Comparison of ENCODE assay signal across 29 cellular contexts in the genomic region with DNA sequence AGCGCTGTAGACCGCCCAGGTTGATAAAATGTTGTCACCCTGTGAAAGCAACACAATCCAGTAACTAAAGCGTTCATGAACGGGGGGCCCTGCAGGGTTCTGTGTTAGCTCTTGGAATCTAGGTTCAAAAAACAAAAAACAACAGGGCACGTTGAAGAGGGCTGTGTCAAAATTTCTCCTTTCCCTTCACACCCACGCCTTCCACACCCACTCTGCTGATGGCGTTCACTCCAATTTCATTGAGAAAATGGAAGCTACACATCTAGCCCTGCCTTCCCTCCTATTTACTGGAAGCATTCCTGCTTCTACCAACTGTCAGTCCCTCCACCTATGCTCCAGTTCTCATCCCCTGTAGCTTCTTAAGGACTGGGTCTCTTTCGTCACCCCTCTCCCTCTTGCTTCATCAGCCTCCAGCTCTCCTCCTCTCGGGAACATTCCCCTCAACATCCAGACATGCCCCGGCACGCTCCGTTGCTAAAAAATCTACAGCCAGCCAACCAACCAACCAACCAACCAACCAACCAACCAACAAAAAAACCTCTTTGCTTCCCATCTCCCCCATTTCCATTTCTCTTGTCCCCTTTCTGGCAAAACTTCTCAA.
A peak's percentile ranks its signal among the peaks of the same experiment; 100 is the strongest.
DNase-seq lines count a peak whose midpoint lies in the region; TF ChIP-seq lines count a peak whose summit lies in the region.
"Had no signal": no experiment of that assay in that cellular context is flagged by ENCODE, and none has a peak within 500 bp of the region (broad histone marks: within the 10 kb centered on the region; RNA-seq: fewer than 3 reads in every experiment).

No MANE protein-coding gene starts in this region.

- H3K9me3 ChIP-seq in Caco-2 = no peaks in the 10 kb centered on the region
- H3K9me3 ChIP-seq: ovary, transverse colon had no signal

- H3K4me1 Mint-ChIP-seq in Caco-2 (ENCODE audit: low read depth, unreplicated experiment) = peaks cover 44% of the 10 kb centered on the region
- H3K4me1 Mint-ChIP-seq in nephron progenitor cell = peaks cover 31% of the 10 kb centered on the region
- H3K4me1 Mint-ChIP-seq: activated CD8-positive, alpha-beta memory T cell treated with anti-CD3 and anti-CD28 coated beads, Interleukin-2, amount 10 ng/mL, durations not matched to agents 7 days and 5 days; central memory CD8-positive, alpha-beta T cell; naive thymus-derived CD8-positive, alpha-beta T cell had no signal

- H3K36me3 Mint-ChIP-seq in Caco-2 (ENCODE audit: insufficient read depth, unreplicated experiment) = peaks cover 26% of the 10 kb centered on the region
- peaks cover 8% of the 10 kb centered on the region for H3K36me3 Mint-ChIP-seq in nephron progenitor cell (ENCODE audit: low read depth)

- H3K27ac Mint-ChIP-seq in Caco-2 (ENCODE audit: unreplicated experiment) = peak overlapping the region; percentile 48
- peak overlapping the region; percentile 79 for H3K27ac Mint-ChIP-seq in nephron progenitor cell
- H3K27ac Mint-ChIP-seq: activated CD8-positive, alpha-beta memory T cell treated with anti-CD3 and anti-CD28 coated beads, Interleukin-2, amount 10 ng/mL, durations not matched to agents 7 days and 5 days; activated naive CD8-positive, alpha-beta T cell; activated T-helper 1 cell treated with anti-CD3 and anti-CD28 coated beads, Interleukin-12 subunit alpha, Interleukin-12 subunit beta, Interleukin-2, Interleukin-4 antibody, amounts not matched to agents 30 ng/mL and 10 ng/mL and 1 ng/mL, durations not matched to agents 14 hours and 24 hours and 36 hours; dendritic cell treated with granulocyte-macrophage colony-stimulating factor and Interleukin-4, amounts not matched to agents 40 ng/mL and 50 ng/mL, for 4 days; naive thymus-derived CD8-positive, alpha-beta T cell had no signal

- no TSS peak for BruUV-seq in Caco-2 (replicated peaks; lab: Mats Ljungman, UMichigan)

- H3K27me3 Mint-ChIP-seq in Caco-2 (ENCODE audit: insufficient read depth, unreplicated experiment) (no peaks in the 10 kb centered on the region), nephron progenitor cell (ENCODE audit: low read depth, poor library complexity) (no peaks in the 10 kb centered on the region)

- H3K27ac ChIP-seq in caudate nucleus (ENCODE audit: low read depth, low read length) = peak overlapping the region; percentile 50
- H3K27ac ChIP-seq: ovary, transverse colon had no signal

- peaks cover 10% of the 10 kb centered on the region for H3K4me1 ChIP-seq in Caco-2
- H3K4me1 ChIP-seq: transverse colon had no signal

- peak; percentile 33 to 51 for DNase-seq in Caco-2
- DNase-seq in NCI-H2171 (lab: John Stamatoyannopoulos, UW) = peak; percentile 6
- DNase-seq in caudate nucleus (lab: John Stamatoyannopoulos, UW) = no peak
- DNase-seq in nephron progenitor cell = no peak
- no peak for DNase-seq in activated effector memory CD4-positive, alpha-beta T cell treated with Interleukin-2 at 50 U/mL for 16 hours
- DNase-seq in mesenteric fat pad (ENCODE audit: low spot score) = no peak
- DNase-seq in MV-4-11 (lab: John Stamatoyannopoulos, UW) = no peak
- no peak for DNase-seq in putamen (ENCODE audit: low spot score)
- DNase-seq: ACHN; activated CD8-positive, alpha-beta memory T cell treated with anti-CD3 and anti-CD28 coated beads, Interleukin-2, amount 10 ng/mL, durations not matched to agents 7 days and 5 days; aorta; DMS53; hypothalamus; KG1; naive thymus-derived CD8-positive, alpha-beta T cell; NCI-H1436; NCI-H2107; NCI-H510A treated with DMSO at 0.1 percent for 48 hours; ovary; SIG-M5; small intestine; stimulated activated CD4-positive, alpha-beta T cell treated with anti-CD3 and anti-CD28 coated beads, Interleukin-2, amount 100 ng/mL, for 24 hours; SW 1271; T-helper 9 cell; transverse colon had no signal

- peaks cover 21% of the 10 kb centered on the region for H3K9me3 Mint-ChIP-seq in Caco-2 (ENCODE audit: unreplicated experiment)
- peaks cover 13% of the 10 kb centered on the region for H3K9me3 Mint-ChIP-seq in nephron progenitor cell
- H3K9me3 Mint-ChIP-seq: dendritic cell treated with granulocyte-macrophage colony-stimulating factor and Interleukin-4, amounts not matched to agents 40 ng/mL and 50 ng/mL, for 4 days had no signal

- CTCF ChIA-PET in Caco-2 (lab: Charles Lee) = no interaction called here

- H3K4me3 Mint-ChIP-seq in Caco-2 (ENCODE audit: unreplicated experiment) (peak overlapping the region; percentile 19), nephron progenitor cell (no peak overlapping the region)
- H3K4me3 Mint-ChIP-seq: activated CD8-positive, alpha-beta memory T cell treated with anti-CD3 and anti-CD28 coated beads, Interleukin-2, amount 10 ng/mL, durations not matched to agents 7 days and 5 days; activated naive CD8-positive, alpha-beta T cell; activated T-helper 1 cell treated with anti-CD3 and anti-CD28 coated beads, Interleukin-12 subunit alpha, Interleukin-12 subunit beta, Interleukin-2, Interleukin-4 antibody, amounts not matched to agents 30 ng/mL and 10 ng/mL and 1 ng/mL, durations not matched to agents 14 hours and 24 hours and 36 hours; central memory CD8-positive, alpha-beta T cell; dendritic cell treated with granulocyte-macrophage colony-stimulating factor and Interleukin-4, amounts not matched to agents 40 ng/mL and 50 ng/mL, for 4 days; naive thymus-derived CD8-positive, alpha-beta T cell had no signal

- TF ChIP-seq CTCF in Caco-2 (IDR thresholded peaks at IDR 0.05; ENCODE audit: insufficient read depth in 1 of 2, low read depth in 1 of 2, low read length in 1 of 2, severe bottlenecking in 1 of 2, unreplicated experiment in 1 of 2) (no peak), nephron progenitor cell (IDR thresholded peaks at IDR 0.05) (no peak)

- POLR2A ChIA-PET in Caco-2 (lab: Charles Lee) = no interaction called here

- H3K27me3 ChIP-seq in Caco-2 (replicated peaks; ENCODE audit: control insufficient read depth, insufficient read depth, low read length) = no peaks in the 10 kb centered on the region
- H3K27me3 ChIP-seq: ovary, transverse colon had no signal

- intact Hi-C loops in Caco-2 (cut with micrococcal nuclease; ENCODE audit: unreplicated experiment) = loop anchor here (1.0 kb wide), 1 partner anchor 10 kb away; no protein-coding TSS in a partner anchor

- H3K36me3 ChIP-seq in Caco-2 (ENCODE audit: control insufficient read depth, insufficient read depth, low read length) = no peaks in the 10 kb centered on the region
- H3K36me3 ChIP-seq: ovary, transverse colon had no signal

- no peak overlapping the region for H3K4me3 ChIP-seq in Caco-2 (ENCODE audit: low read depth, low read length)
- H3K4me3 ChIP-seq: ovary, transverse colon had no signal

Comparison
In these comparisons a context has a peak if more than half of its experiments do, and no peak if none do; other contexts are left out.
1. DNase-seq: peak in Caco-2 (2 of 2) and NCI-H2171 (single experiment); none in caudate nucleus (0 of 61), nephron progenitor cell (single experiment), activated effector memory CD4-positive, alpha-beta T cell treated with Interleukin-2 at 50 U/mL for 16 hours (single experiment), mesenteric fat pad (single experiment), MV-4-11 (single experiment) and putamen (single experiment).